8 cellular contexts compared by ENCODE assay signal in the genomic region with DNA sequence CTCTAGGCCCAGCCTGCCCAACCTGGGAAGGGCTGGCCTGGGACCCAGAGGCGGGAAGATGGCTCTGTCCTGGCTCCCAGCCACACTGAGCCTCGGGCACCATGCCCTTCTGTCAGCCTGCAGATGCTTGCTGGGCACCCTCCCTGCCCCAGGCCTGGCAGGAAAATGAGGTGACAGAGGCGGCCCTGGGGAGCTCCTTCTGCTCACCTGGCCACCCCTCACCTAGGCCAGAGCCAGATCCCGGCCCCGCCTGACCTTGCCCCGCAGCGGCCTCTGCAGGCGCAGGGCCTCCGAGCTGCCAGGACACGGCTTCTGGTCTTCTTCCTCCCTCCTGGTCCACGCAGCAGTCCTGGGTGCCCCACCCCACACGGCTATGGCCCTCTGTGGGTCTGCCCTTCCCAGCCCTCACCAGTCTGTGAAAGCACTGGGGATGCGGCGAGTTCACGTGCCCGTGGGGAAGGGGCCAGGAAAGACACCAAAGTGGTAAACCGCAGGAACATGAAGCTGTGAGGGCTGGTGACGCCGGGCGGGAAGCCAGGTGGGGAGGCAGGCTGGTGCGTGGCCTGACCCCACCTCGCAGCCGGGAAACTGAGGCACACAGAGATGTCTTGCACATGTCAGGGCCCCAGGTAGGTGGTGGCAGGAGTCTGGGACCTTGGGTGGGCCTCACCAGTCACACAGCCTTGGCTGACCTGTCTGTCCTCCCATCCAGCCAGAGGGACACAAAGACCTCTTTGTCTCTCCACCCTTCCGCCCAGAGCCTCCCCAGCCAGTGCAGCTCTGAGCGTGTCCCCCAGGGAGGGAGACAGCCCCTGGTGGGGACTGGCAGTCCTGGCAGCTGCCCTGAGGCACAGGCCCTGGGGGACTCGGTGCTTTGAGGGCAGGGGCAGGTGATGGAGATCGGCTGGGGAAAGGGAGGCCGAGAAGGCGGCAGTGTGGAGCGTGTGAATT. TPM values are rescaled to one million over a fixed set of nuclear protein-coding genes. Genes with fewer than 3 reads are reported as not detected.
DNase-seq lines count a peak whose midpoint lies in the region; ATAC-seq and TF ChIP-seq lines count a peak whose summit lies in the region.

No MANE protein-coding gene starts in this region.

- intact Hi-C loops in body of pancreas (cut with DNase I) = loop anchor here (5.0 kb wide), 1 partner anchor 32 kb away; no protein-coding TSS in a partner anchor

- ATAC-seq in body of pancreas (peak; percentile 61), HG02938 (IDR thresholded peaks at IDR 0.05; ENCODE audit: unreplicated experiment) (no peak)

- no peak overlapping the region for H3K4me3 ChIP-seq in body of pancreas

- in situ Hi-C loops in G401 (cut with HindIII; ENCODE audit: low sequenced_read_pairs) = no loop called here

- peak overlapping the region; percentile 39 to 81 (median 76) for H3K27ac ChIP-seq in body of pancreas

- DNase-seq in G401 (ENCODE audit: low spot score) (peak; percentile 91), body of pancreas (peak in 3 of 4 donors; percentile 47 to 60 (median 58)), inferior parietal cortex (ENCODE audit: extremely low spot score) (peak; percentile 72), retina (peak; percentile 73), glomerular visceral epithelial cell (ENCODE audit: extremely low spot score) (no peak)
- no peak for DNase-seq in activated naive CD4-positive, alpha-beta T cell treated with Interleukin-2 at 50 U/mL for 16 hours
- DNase-seq in NK-92 treated with Interleukin-12 subunit alpha and Interleukin-12 subunit beta, amount 100 ng/mL, for 24 hours (lab: John Stamatoyannopoulos, UW) = no peak

- H3K9me3 ChIP-seq in body of pancreas = no peaks in the 10 kb centered on the region

- 57 to 72% methylated on average over 26 to 30 of the region's 30 CpGs for WGBS in body of pancreas, 2 donors

- peak in 2 of 7 experiments; percentile 23 to 27 for TF ChIP-seq CTCF in body of pancreas (IDR thresholded peaks at IDR 0.05)

- H3K4me1 ChIP-seq in body of pancreas = peaks cover 20% of the 10 kb centered on the region

- peak in 1 of 3 donors; percentile 6 for TF ChIP-seq POLR2A in body of pancreas (IDR thresholded peaks at IDR 0.05)

- H3K27me3 ChIP-seq in body of pancreas = no peaks in the 10 kb centered on the region

- H3K36me3 ChIP-seq in body of pancreas (replicated peaks in 1 of 2; ENCODE audit: insufficient read depth in 1 of 2, low read depth in 2 of 2) = no peaks in the 10 kb centered on the region

RNA-seq across cellular contexts. Expression of a gene that starts 12.8 kb away (rescaled TPM):
- total RNA-seq in G401 (2014; rRNA removed; shearing (Covaris generic)) = 4.0 and 12.2 TPM in 2 replicates
- total RNA-seq in body of pancreas = 10 to 100 TPM in 1 of 2 donors, 1 to 10 TPM in 1; 9.9 to 11.9 TPM

RNA-seq across cellular contexts. Expression of a gene that starts 13.1 kb away (rescaled TPM):
- 29.7 and 34.7 TPM in 2 replicates for total RNA-seq in G401 (2014; rRNA removed; shearing (Covaris generic))
- 10 to 100 TPM; 15.2 to 32.2 TPM for total RNA-seq in body of pancreas

RNA-seq across cellular contexts. Expression of a gene that starts 20.6 kb away (rescaled TPM):
- 17.6 and 29.3 TPM in 2 replicates for total RNA-seq in G401 (2014; rRNA removed; shearing (Covaris generic))
- 10 to 100 TPM in 1 of 2 donors, 1 to 10 TPM in 1; 7.9 to 10.4 TPM for total RNA-seq in body of pancreas

RNA-seq across cellular contexts. Expression of a gene that starts 27.0 kb away (rescaled TPM):
- 672 and 986 TPM in 2 replicates for total RNA-seq in G401 (2014; rRNA removed; shearing (Covaris generic))
- total RNA-seq in body of pancreas = 100 to 1,000 TPM in 1 of 2 donors, 10 to 100 TPM in 1; 92.1 to 146 TPM

Comparison
In these comparisons a context has a peak if more than half of its experiments do, and no peak if none do; other contexts are left out.
1. DNase-seq: peak in G401 (single experiment), body of pancreas (3 of 4), inferior parietal cortex (single experiment) and retina (single experiment); none in activated naive CD4-positive, alpha-beta T cell treated with Interleukin-2 at 50 U/mL for 16 hours (single experiment), NK-92 treated with Interleukin-12 subunit alpha and Interleukin-12 subunit beta, amount 100 ng/mL, for 24 hours (single experiment) and glomerular visceral epithelial cell (single experiment).